ENCODE assay signal across 8 cellular contexts in genomic region chr6:129767776-129768490, GRCh38. TPM values are rescaled to one million over a fixed set of nuclear protein-coding genes. Genes with fewer than 3 reads are reported as not detected.
A peak's percentile ranks its signal among the peaks of the same experiment; 100 is the strongest.
DNase-seq lines count a peak whose midpoint lies in the region; ATAC-seq and TF ChIP-seq lines count a peak whose summit lies in the region.

No MANE protein-coding gene starts in this region.

- TF ChIP-seq CTCF in heart right ventricle (IDR thresholded peaks at IDR 0.05) (no peak), kidney epithelial cell (IDR thresholded peaks at IDR 0.05; ENCODE audit: insufficient read depth, low read length, poor library complexity, severe bottlenecking) (no peak), type B pancreatic cell (conservative IDR thresholded peaks at IDR 0.05) (no peak)

- peak overlapping the region; percentile 81 for H3K4me3 Mint-ChIP-seq in activated T-helper 2 cell treated with anti-CD3 and anti-CD28 coated beads, Interferon-gamma antibody, Interleukin-2, Interleukin-4, amounts not matched to agents 10 μg/mL and 5 μg/mL and 100 μg/mL, durations not matched to agents 14 hours and 24 hours and 36 hours (ENCODE audit: low read depth)
- H3K4me3 Mint-ChIP-seq in type B pancreatic cell = peak overlapping the region; percentile 89

- H3K36me3 ChIP-seq in heart right ventricle = no peaks in the 10 kb centered on the region
- no peaks in the 10 kb centered on the region for H3K36me3 ChIP-seq in kidney epithelial cell (ENCODE audit: control insufficient read depth, insufficient read depth, low read length)

- no peak overlapping the region for H3K27ac Mint-ChIP-seq in activated T-helper 2 cell treated with anti-CD3 and anti-CD28 coated beads, Interferon-gamma antibody, Interleukin-2, Interleukin-4, amounts not matched to agents 10 μg/mL and 5 μg/mL and 100 μg/mL, durations not matched to agents 14 hours and 24 hours and 36 hours
- no peak overlapping the region for H3K27ac Mint-ChIP-seq in type B pancreatic cell

- DNase-seq in right cardiac atrium (no peak), heart right ventricle (no peak), kidney epithelial cell (ENCODE audit: low read depth) (no peak), type B pancreatic cell (ENCODE audit: extremely low spot score, unreplicated experiment) (no peak), SIG-M5 treated with dmso at 0.1 percent for 504 hours (lab: John Stamatoyannopoulos, UW; ENCODE audit: unreplicated experiment) (no peak), NCI-H748 (lab: John Stamatoyannopoulos, UW; ENCODE audit: unreplicated experiment) (no peak)
- no peak for DNase-seq in activated T-helper 2 cell treated with anti-CD3 and anti-CD28 coated beads, Interferon-gamma antibody, Interleukin-2, Interleukin-4, amounts not matched to agents 10 μg/mL and 5 μg/mL and 100 μg/mL, durations not matched to agents 14 hours and 24 hours and 36 hours (ENCODE audit: low spot score)
- DNase-seq in activated naive CD4-positive, alpha-beta T cell (lab: John Stamatoyannopoulos, UW) = no peak

- H3K9me3 ChIP-seq in right cardiac atrium (ENCODE audit: control insufficient read depth, low read length) (no peaks in the 10 kb centered on the region), heart right ventricle (peaks cover 0 to 2% (median 0%) of the 10 kb centered on the region in 11 donors)

- intact Hi-C loops in right cardiac atrium (cut with DNase I) = no loop called here
- intact Hi-C loops in heart right ventricle (cut with DNase I) = no loop called here
- intact Hi-C loops in activated T-helper 2 cell treated with anti-CD3 and anti-CD28 coated beads, Interferon-gamma antibody, Interleukin-2, Interleukin-4, amounts not matched to agents 10 μg/mL and 5 μg/mL and 100 μg/mL, durations not matched to agents 14 hours and 24 hours and 36 hours (cut with micrococcal nuclease) = loop anchor here (1.0 to 5.0 kb wide), 4 partner anchors 17 to 276 kb away; no protein-coding TSS in a partner anchor

- peaks cover 27% of the 10 kb centered on the region for H3K4me1 Mint-ChIP-seq in activated T-helper 2 cell treated with anti-CD3 and anti-CD28 coated beads, Interferon-gamma antibody, Interleukin-2, Interleukin-4, amounts not matched to agents 10 μg/mL and 5 μg/mL and 100 μg/mL, durations not matched to agents 14 hours and 24 hours and 36 hours (ENCODE audit: low read depth)
- H3K4me1 Mint-ChIP-seq in type B pancreatic cell (ENCODE audit: unreplicated experiment) = peaks cover 10% of the 10 kb centered on the region

- 65% methylated on average over 11 of the region's 11 CpGs for WGBS in right cardiac atrium
- 67 to 71% methylated on average over 11 of the region's 11 CpGs for WGBS in heart right ventricle, 2 donors

- H3K4me1 ChIP-seq in right cardiac atrium (ENCODE audit: control insufficient read depth, insufficient read depth, low read length) = peaks cover 3% of the 10 kb centered on the region
- peaks cover 0 to 12% (median 11%) of the 10 kb centered on the region in 9 donors for H3K4me1 ChIP-seq in heart right ventricle

- H3K36me3 Mint-ChIP-seq in activated T-helper 2 cell treated with anti-CD3 and anti-CD28 coated beads, Interferon-gamma antibody, Interleukin-2, Interleukin-4, amounts not matched to agents 10 μg/mL and 5 μg/mL and 100 μg/mL, durations not matched to agents 14 hours and 24 hours and 36 hours (ENCODE audit: low read depth) = no peaks in the 10 kb centered on the region
- no peaks in the 10 kb centered on the region for H3K36me3 Mint-ChIP-seq in type B pancreatic cell

- H3K27ac ChIP-seq in right cardiac atrium (ENCODE audit: low read length) (no peak overlapping the region), heart right ventricle (no peak overlapping the region)

- peak overlapping the region; percentile 56 for H3K4me3 ChIP-seq in right cardiac atrium (ENCODE audit: low read length)
- peak overlapping the region in 5 of 10 donors; percentile 49 to 59 (median 50) for H3K4me3 ChIP-seq in heart right ventricle
- H3K4me3 ChIP-seq in kidney epithelial cell (ENCODE audit: low read depth, low read length) = peak overlapping the region; percentile 50

- H3K9me3 Mint-ChIP-seq in activated T-helper 2 cell treated with anti-CD3 and anti-CD28 coated beads, Interferon-gamma antibody, Interleukin-2, Interleukin-4, amounts not matched to agents 10 μg/mL and 5 μg/mL and 100 μg/mL, durations not matched to agents 14 hours and 24 hours and 36 hours = no peaks in the 10 kb centered on the region
- H3K9me3 Mint-ChIP-seq in type B pancreatic cell = peaks cover 4% of the 10 kb centered on the region

- peaks cover 3% of the 10 kb centered on the region for H3K27me3 ChIP-seq in right cardiac atrium (ENCODE audit: control insufficient read depth, insufficient read depth)
- H3K27me3 ChIP-seq in heart right ventricle = peaks cover 0 to 62% (median 48%) of the 10 kb centered on the region in 7 donors
- no peaks in the 10 kb centered on the region for H3K27me3 ChIP-seq in kidney epithelial cell (ENCODE audit: control insufficient read depth, insufficient read depth, low read length)

- ATAC-seq in right cardiac atrium (no peak), heart right ventricle (no peak)

- H3K27me3 Mint-ChIP-seq in activated T-helper 2 cell treated with anti-CD3 and anti-CD28 coated beads, Interferon-gamma antibody, Interleukin-2, Interleukin-4, amounts not matched to agents 10 μg/mL and 5 μg/mL and 100 μg/mL, durations not matched to agents 14 hours and 24 hours and 36 hours (ENCODE audit: low read depth) = peaks cover 64% of the 10 kb centered on the region
- peaks cover 70% of the 10 kb centered on the region for H3K27me3 Mint-ChIP-seq in type B pancreatic cell

RNA-seq across cellular contexts. Expression of gene ARHGAP18, which starts 58.0 kb away (rescaled TPM):
- total RNA-seq in right cardiac atrium = 1 to 10 TPM; 5.3 to 6.5 (median 5.8) TPM
- 3.0 TPM for polyA plus RNA-seq in right cardiac atrium
- 10 to 100 TPM in 1 of 10 donors, 1 to 10 TPM in 9; 3.4 to 15.4 (median 4.2) TPM for total RNA-seq in heart right ventricle
- polyA plus RNA-seq in heart right ventricle = 1 to 10 TPM; 2.2 to 3.8 TPM
- total RNA-seq in activated T-helper 2 cell treated with anti-CD3 and anti-CD28 coated beads, Interferon-gamma antibody, Interleukin-2, Interleukin-4, amounts not matched to agents 10 μg/mL and 5 μg/mL and 100 μg/mL, durations not matched to agents 14 hours and 24 hours and 36 hours = 5.9 and 6.6 TPM in 2 replicates
- 11.9 and 16.3 TPM in 2 replicates for total RNA-seq in kidney epithelial cell
- total RNA-seq in type B pancreatic cell (ENCODE audit: low replicate concordance) = 9.2 and 12.0 TPM in 2 replicates
